Comparison of ENCODE assay signal across 1 cellular context in genomic region chr16:75622762-75623605, GRCh38.
TF ChIP-seq lines count a peak whose summit lies in the region.

A gene with protein sequence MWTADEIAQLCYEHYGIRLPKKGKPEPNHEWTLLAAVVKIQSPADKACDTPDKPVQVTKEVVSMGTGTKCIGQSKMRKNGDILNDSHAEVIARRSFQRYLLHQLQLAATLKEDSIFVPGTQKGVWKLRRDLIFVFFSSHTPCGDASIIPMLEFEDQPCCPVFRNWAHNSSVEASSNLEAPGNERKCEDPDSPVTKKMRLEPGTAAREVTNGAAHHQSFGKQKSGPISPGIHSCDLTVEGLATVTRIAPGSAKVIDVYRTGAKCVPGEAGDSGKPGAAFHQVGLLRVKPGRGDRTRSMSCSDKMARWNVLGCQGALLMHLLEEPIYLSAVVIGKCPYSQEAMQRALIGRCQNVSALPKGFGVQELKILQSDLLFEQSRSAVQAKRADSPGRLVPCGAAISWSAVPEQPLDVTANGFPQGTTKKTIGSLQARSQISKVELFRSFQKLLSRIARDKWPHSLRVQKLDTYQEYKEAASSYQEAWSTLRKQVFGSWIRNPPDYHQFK (minus strand): TSS chr16:75623281. CDS start chr16:75620799, 2,482 bp downstream.

TF ChIP-seq in H1, 55 proteins besides CTCF, POLR2A, EP300 and RAD21:
- TF ChIP-seq KDM1A (IDR thresholded peaks at IDR 0.05; ENCODE audit: borderline replicate concordance, low read length): no peak
- no peak for TF ChIP-seq CBX8 (IDR thresholded peaks at IDR 0.05; ENCODE audit: borderline replicate concordance, low read depth, low read length)
- TF ChIP-seq RBBP5 (IDR thresholded peaks at IDR 0.05; ENCODE audit: borderline replicate concordance, low read depth, low read length): no peak; the same call in 1 of the 2 replicates
- TF ChIP-seq SRF (IDR thresholded peaks at IDR 0.05; ENCODE audit: low read depth, low read length): peak; percentile 23; the same call in 1 of the 2 replicates
- TF ChIP-seq TAF1 (IDR thresholded peaks at IDR 0.05; ENCODE audit: low read depth, low read length): peak; percentile 85; the same call in 1 of the 2 replicates
- TF ChIP-seq HDAC2 (IDR thresholded peaks at IDR 0.05; ENCODE audit: borderline replicate concordance in 1 of 2, low read depth in 2 of 2, low read length in 2 of 2): peak in 1 of 2 experiments; percentile 97; a peak in 2 of 4 replicates
- no peak for TF ChIP-seq RXRA (IDR thresholded peaks at IDR 0.05; ENCODE audit: insufficient read depth, low read depth, low read length)
- no peak for TF ChIP-seq SUZ12 (IDR thresholded peaks at IDR 0.05; ENCODE audit: low read length)
- TF ChIP-seq, protein P1, sequence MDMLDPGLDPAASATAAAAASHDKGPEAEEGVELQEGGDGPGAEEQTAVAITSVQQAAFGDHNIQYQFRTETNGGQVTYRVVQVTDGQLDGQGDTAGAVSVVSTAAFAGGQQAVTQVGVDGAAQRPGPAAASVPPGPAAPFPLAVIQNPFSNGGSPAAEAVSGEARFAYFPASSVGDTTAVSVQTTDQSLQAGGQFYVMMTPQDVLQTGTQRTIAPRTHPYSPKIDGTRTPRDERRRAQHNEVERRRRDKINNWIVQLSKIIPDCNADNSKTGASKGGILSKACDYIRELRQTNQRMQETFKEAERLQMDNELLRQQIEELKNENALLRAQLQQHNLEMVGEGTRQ (IDR thresholded peaks at IDR 0.05; ENCODE audit: low read length): no peak
- TF ChIP-seq BRCA1 (IDR thresholded peaks at IDR 0.05; ENCODE audit: low read depth, low read length): peak; percentile 94
- TF ChIP-seq PHF8 (conservative IDR thresholded peaks at IDR 0.05; ENCODE audit: low read depth, low read length): peak; percentile 97
- no peak for TF ChIP-seq TAF7 (optimal IDR thresholded peaks at IDR 0.05; ENCODE audit: borderline replicate concordance, low read depth, low read length)
- TF ChIP-seq CHD2 (IDR thresholded peaks at IDR 0.05; ENCODE audit: low read length): peak; percentile 99
- TF ChIP-seq, protein P2, sequence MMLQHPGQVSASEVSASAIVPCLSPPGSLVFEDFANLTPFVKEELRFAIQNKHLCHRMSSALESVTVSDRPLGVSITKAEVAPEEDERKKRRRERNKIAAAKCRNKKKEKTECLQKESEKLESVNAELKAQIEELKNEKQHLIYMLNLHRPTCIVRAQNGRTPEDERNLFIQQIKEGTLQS (IDR thresholded peaks at IDR 0.05; ENCODE audit: insufficient read depth, low read depth, low read length): no peak
- TF ChIP-seq, protein P3, sequence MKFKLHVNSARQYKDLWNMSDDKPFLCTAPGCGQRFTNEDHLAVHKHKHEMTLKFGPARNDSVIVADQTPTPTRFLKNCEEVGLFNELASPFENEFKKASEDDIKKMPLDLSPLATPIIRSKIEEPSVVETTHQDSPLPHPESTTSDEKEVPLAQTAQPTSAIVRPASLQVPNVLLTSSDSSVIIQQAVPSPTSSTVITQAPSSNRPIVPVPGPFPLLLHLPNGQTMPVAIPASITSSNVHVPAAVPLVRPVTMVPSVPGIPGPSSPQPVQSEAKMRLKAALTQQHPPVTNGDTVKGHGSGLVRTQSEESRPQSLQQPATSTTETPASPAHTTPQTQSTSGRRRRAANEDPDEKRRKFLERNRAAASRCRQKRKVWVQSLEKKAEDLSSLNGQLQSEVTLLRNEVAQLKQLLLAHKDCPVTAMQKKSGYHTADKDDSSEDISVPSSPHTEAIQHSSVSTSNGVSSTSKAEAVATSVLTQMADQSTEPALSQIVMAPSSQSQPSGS (IDR thresholded peaks at IDR 0.05; ENCODE audit: low read length): no peak; the same call in 1 of the 2 replicates
- no peak for TF ChIP-seq NANOG (IDR thresholded peaks at IDR 0.05; ENCODE audit: insufficient read depth, low read depth, low read length, poor library complexity, severe bottlenecking)
- no peak for TF ChIP-seq FOSL1 (IDR thresholded peaks at IDR 0.05; ENCODE audit: insufficient read depth, low read depth, low read length)
- no peak for TF ChIP-seq JUN (IDR thresholded peaks at IDR 0.05; ENCODE audit: low read depth, low read length)
- no peak for TF ChIP-seq CHD7 (IDR thresholded peaks at IDR 0.05; ENCODE audit: insufficient replicate concordance, low read length)
- peak; percentile 62; the same call in 1 of the 2 replicates for TF ChIP-seq TBP (IDR thresholded peaks at IDR 0.05; ENCODE audit: low read depth, low read length)
- TF ChIP-seq MAX (IDR thresholded peaks at IDR 0.05): peak; percentile 82
- TF ChIP-seq GTF2F1 (IDR thresholded peaks at IDR 0.05; ENCODE audit: borderline replicate concordance, low read depth, low read length): peak; percentile 67; the same call in 1 of the 2 replicates
- TF ChIP-seq JUND (IDR thresholded peaks at IDR 0.05; ENCODE audit: low read length): no peak; the same call in 1 of the 2 replicates
- no peak for TF ChIP-seq CEBPB (IDR thresholded peaks at IDR 0.05; ENCODE audit: low read depth, low read length)
- TF ChIP-seq ZNF274 (IDR thresholded peaks at IDR 0.05; ENCODE audit: borderline replicate concordance, extremely low read depth, low read length): no peak
- TF ChIP-seq MAFK (IDR thresholded peaks at IDR 0.05; ENCODE audit: low read depth, low read length): no peak
- TF ChIP-seq EGR1 (IDR thresholded peaks at IDR 0.05; ENCODE audit: borderline replicate concordance, low read depth, low read length): no peak
- TF ChIP-seq BACH1 (IDR thresholded peaks at IDR 0.05; ENCODE audit: low read length): no peak
- TF ChIP-seq SP2 (IDR thresholded peaks at IDR 0.05; ENCODE audit: low read length): no peak
- no peak; the same call in 1 of the 2 replicates for TF ChIP-seq SP4 (IDR thresholded peaks at IDR 0.05; ENCODE audit: low read length)
- TF ChIP-seq SP1 (IDR thresholded peaks at IDR 0.05; ENCODE audit: low read depth, low read length): no peak
- TF ChIP-seq KDM4A (IDR thresholded peaks at IDR 0.05; ENCODE audit: low read depth, low read length, severe bottlenecking): peak; percentile 79
- TF ChIP-seq EZH2 (IDR thresholded peaks at IDR 0.05; ENCODE audit: low read depth, low read length, severe bottlenecking): no peak
- no peak for TF ChIP-seq TEAD4 (IDR thresholded peaks at IDR 0.05; ENCODE audit: low read depth, low read length)
- TF ChIP-seq GABPA (IDR thresholded peaks at IDR 0.05; ENCODE audit: borderline replicate concordance, insufficient read depth, low read length): peak; percentile 85; the same call in 1 of the 2 replicates
- peak; percentile 91 for TF ChIP-seq SAP30 (IDR thresholded peaks at IDR 0.05; ENCODE audit: insufficient read depth, insufficient replicate concordance, low read length)
- no peak for TF ChIP-seq CBX5 (IDR thresholded peaks at IDR 0.05; ENCODE audit: low read depth, low read length)
- peak; percentile 81 for TF ChIP-seq SIX5 (IDR thresholded peaks at IDR 0.05; ENCODE audit: low read depth, low read length)
- no peak for TF ChIP-seq CHD1 (IDR thresholded peaks at IDR 0.05; ENCODE audit: low read depth, low read length)
- no peak for TF ChIP-seq HDAC6 (IDR thresholded peaks at IDR 0.05; ENCODE audit: low read depth, low read length)
- peak; percentile 90 for TF ChIP-seq POLR2AphosphoS5 (IDR thresholded peaks at IDR 0.05; ENCODE audit: low read depth, low read length)
- TF ChIP-seq E2F6 (IDR thresholded peaks at IDR 0.05): peak; percentile 65; the same call in 1 of the 2 replicates
- no peak for TF ChIP-seq NRF1 (IDR thresholded peaks at IDR 0.05; ENCODE audit: low read depth, low read length)
- no peak for TF ChIP-seq CTBP2 (IDR thresholded peaks at IDR 0.05; ENCODE audit: borderline replicate concordance, insufficient read depth, insufficient read length, low read length)
- TF ChIP-seq RNF2 (IDR thresholded peaks at IDR 0.05; ENCODE audit: borderline replicate concordance, low read depth, low read length, missing control alignments, poor library complexity, severe bottlenecking): no peak
- TF ChIP-seq BCL11A (IDR thresholded peaks at IDR 0.05; ENCODE audit: low read depth in 2 of 2, low read length in 2 of 2): no peak
- TF ChIP-seq ASH2L (IDR thresholded peaks at IDR 0.05; ENCODE audit: low read length): peak; percentile 88
- TF ChIP-seq CREB1 (IDR thresholded peaks at IDR 0.05): peak; percentile 94
- no peak for TF ChIP-seq SIRT6 (IDR thresholded peaks at IDR 0.05; ENCODE audit: low read length)
- peak; percentile 24; the same call in 1 of the 2 replicates for TF ChIP-seq YY1 (IDR thresholded peaks at IDR 0.05; ENCODE audit: low read depth, low read length)
- no peak for TF ChIP-seq POU5F1 (IDR thresholded peaks at IDR 0.05; ENCODE audit: low read depth, low read length)
- peak; percentile 72 to 98; a peak in 3 of 4 replicates for TF ChIP-seq SIN3A (conservative IDR thresholded peaks at IDR 0.05 in 1 of 2, IDR thresholded peaks at IDR 0.05 in 1 of 2; ENCODE audit: low read depth in 1 of 2, low read length in 2 of 2)
- TF ChIP-seq KDM5A (IDR thresholded peaks at IDR 0.05; ENCODE audit: low read length): no peak
- TF ChIP-seq RFX5 (IDR thresholded peaks at IDR 0.05; ENCODE audit: borderline replicate concordance, low read depth, low read length): no peak
- no peak for TF ChIP-seq TCF12 (IDR thresholded peaks at IDR 0.05; ENCODE audit: low read depth, low read length)
